In the genomic region with DNA sequence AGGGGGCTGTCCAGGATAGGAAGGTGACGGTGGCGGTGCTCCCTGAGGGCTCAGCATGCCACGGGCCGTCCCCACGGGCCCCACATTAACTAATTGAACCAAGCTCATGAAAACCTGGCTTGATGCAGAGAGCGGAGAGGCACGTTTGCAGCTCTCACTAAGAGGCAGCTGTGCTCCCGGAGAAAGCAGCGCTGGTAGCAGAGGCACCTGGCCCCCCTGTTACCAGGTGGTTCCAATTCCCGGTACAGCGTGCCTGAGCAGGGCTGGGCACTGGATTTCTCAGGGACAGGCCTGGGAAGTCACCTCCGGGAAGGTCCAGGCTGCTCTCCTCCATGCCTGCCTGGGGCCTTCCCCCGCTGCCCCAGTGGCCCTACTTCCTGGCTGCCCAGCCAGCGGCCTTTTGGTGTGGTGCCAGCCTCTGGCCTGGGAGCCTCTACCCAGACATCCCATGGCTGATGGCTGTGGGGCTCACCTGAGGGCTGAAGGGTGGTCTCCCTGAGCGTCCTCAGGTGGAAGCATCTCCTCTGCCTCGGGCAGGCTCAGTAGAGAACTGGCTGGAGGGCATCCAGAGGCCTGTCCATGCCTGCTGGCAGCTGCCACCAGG, we compare ENCODE assay signal across 9 cellular contexts. TPM values are rescaled to one million over a fixed set of nuclear protein-coding genes. Genes with fewer than 3 reads are reported as not detected.
A peak's percentile ranks its signal among the peaks of the same experiment; 100 is the strongest.
DNase-seq lines count a peak whose midpoint lies in the region; TF ChIP-seq lines count a peak whose summit lies in the region.
"Had no signal": no experiment of that assay in that cellular context is flagged by ENCODE, and none has a peak within 500 bp of the region (broad histone marks: within the 10 kb centered on the region; RNA-seq: fewer than 3 reads in every experiment).

No MANE protein-coding gene starts in this region.

- H3K9me3 ChIP-seq in breast epithelium (no peaks in the 10 kb centered on the region), adrenal gland (replicated peaks in 1 of 3) (no peaks in the 10 kb centered on the region), mononuclear cell (ENCODE audit: low read depth, low read length) (no peaks in the 10 kb centered on the region), vagina (no peaks in the 10 kb centered on the region)

- no peaks in the 10 kb centered on the region for H3K27me3 ChIP-seq in breast epithelium
- H3K27me3 ChIP-seq in adrenal gland = no peaks in the 10 kb centered on the region
- H3K27me3 ChIP-seq in mononuclear cell (ENCODE audit: insufficient read depth, low read length) = no peaks in the 10 kb centered on the region
- peaks cover 8% of the 10 kb centered on the region for H3K27me3 ChIP-seq in vagina

- H3K4me1 Mint-ChIP-seq in MCF 10A (ENCODE audit: insufficient read depth, unreplicated experiment) = no peaks in the 10 kb centered on the region

- no peaks in the 10 kb centered on the region for H3K9me3 Mint-ChIP-seq in MCF 10A (ENCODE audit: unreplicated experiment)

- no peaks in the 10 kb centered on the region for H3K36me3 Mint-ChIP-seq in MCF 10A (ENCODE audit: insufficient read depth, unreplicated experiment)

- DNase-seq in breast epithelium (ENCODE audit: low spot score in 2 of 2) (no peak), MCF 10A (ENCODE audit: unreplicated experiment) (no peak), adrenal gland (peak in 6 of 7 donors; percentile 56 to 75 (median 72)), vagina (ENCODE audit: extremely low spot score in 2 of 2) (no peak), SHP77 (lab: John Stamatoyannopoulos, UW) (no peak), erythroblast (lab: John Stamatoyannopoulos, UW) (no peak), OCI-M1 (lab: John Stamatoyannopoulos, UW) (no peak)
- DNase-seq: retina had no signal

- TF ChIP-seq CTCF in breast epithelium (IDR thresholded peaks at IDR 0.05) (no peak), MCF 10A (IDR thresholded peaks at IDR 0.05; ENCODE audit: unreplicated experiment) (no peak), adrenal gland (IDR thresholded peaks at IDR 0.05) (no peak), vagina (IDR thresholded peaks at IDR 0.05) (no peak)

- H3K4me3 ChIP-seq in breast epithelium = peak overlapping the region; percentile 37 to 73 (median 54)
- H3K4me3 ChIP-seq in adrenal gland = peak overlapping the region; percentile 34 to 88 (median 76)
- peak overlapping the region; percentile 49 for H3K4me3 ChIP-seq in mononuclear cell (ENCODE audit: low read length)
- peak overlapping the region; percentile 29 to 50 for H3K4me3 ChIP-seq in vagina

- H3K27ac ChIP-seq in breast epithelium = no peak overlapping the region
- peak overlapping the region; percentile 34 to 91 (median 73) for H3K27ac ChIP-seq in adrenal gland
- no peak overlapping the region for H3K27ac ChIP-seq in vagina

- POLR2A ChIA-PET in MCF 10A (lab: Yijun Ruan, JAX) = no interaction called here

- no peak for TF ChIP-seq POLR2A in breast epithelium (IDR thresholded peaks at IDR 0.05)
- TF ChIP-seq POLR2A in adrenal gland (IDR thresholded peaks at IDR 0.05) = no peak
- TF ChIP-seq POLR2A in vagina (IDR thresholded peaks at IDR 0.05) = no peak
- TF ChIP-seq POLR2A in erythroblast (IDR thresholded peaks at IDR 0.05; ENCODE audit: low read length) = no peak

- CTCF ChIA-PET in MCF 10A (lab: Yijun Ruan, JAX) = no interaction called here

- H3K4me1 ChIP-seq in breast epithelium (no peaks in the 10 kb centered on the region), adrenal gland (replicated peaks in 1 of 2) (peaks cover 41 to 42% of the 10 kb centered on the region in 2 donors), mononuclear cell (ENCODE audit: insufficient read depth, low read length) (peaks cover 38% of the 10 kb centered on the region), vagina (peaks cover 17% of the 10 kb centered on the region)

- WGBS in adrenal gland, 4 donors = 30 to 34% (median 31%) methylated on average over 5 to 16 of the region's 16 CpGs; no CpG with 5 or more reads in 1 of the 4 donors

- H3K36me3 ChIP-seq in breast epithelium (no peaks in the 10 kb centered on the region), adrenal gland (replicated peaks in 1 of 2) (no peaks in the 10 kb centered on the region), vagina (no peaks in the 10 kb centered on the region)

- intact Hi-C loops in breast epithelium (cut with DNase I; ENCODE audit: low total_unique reads) (no loop called here), MCF 10A (cut with micrococcal nuclease) (no loop called here), adrenal gland (cut with DNase I) (loop anchor here (5.0 kb wide), 2 partner anchors 36 to 81 kb away; no protein-coding TSS in a partner anchor), vagina (cut with DNase I) (no loop called here)

- no peak overlapping the region for H3K27ac Mint-ChIP-seq in MCF 10A (ENCODE audit: low read depth, unreplicated experiment)

- no peak overlapping the region for H3K4me3 Mint-ChIP-seq in MCF 10A (ENCODE audit: unreplicated experiment)

- peaks cover 26% of the 10 kb centered on the region for H3K27me3 Mint-ChIP-seq in MCF 10A (ENCODE audit: insufficient read depth, unreplicated experiment)

- BruUV-seq in MCF 10A (replicated peaks; lab: Mats Ljungman, UMichigan) = no TSS peak

RNA-seq across cellular contexts. Expression of gene KCNQ1, which starts 1.2 kb away (rescaled TPM):
- total RNA-seq in breast epithelium (1 to 10 TPM; 3.6 to 6.2 (median 5.1) TPM), MCF 10A (2022) (not detected in 2 replicates), adrenal gland (100 to 1,000 TPM; 305 to 447 (median 355) TPM), mononuclear cell (12.7 TPM), vagina (2.7 TPM)
- polyA plus RNA-seq in adrenal gland = 100 to 1,000 TPM; 158 to 231 (median 182) TPM

RNA-seq across cellular contexts. Expression of gene TRPM5, which starts 1.7 kb away (rescaled TPM):
- total RNA-seq in breast epithelium = not detected
- total RNA-seq in MCF 10A (2022) = not detected in 2 replicates
- 1 to 10 TPM in 3 of 8 donors, under 1 TPM in 5; 0.32 to 2.4 (median 0.83) TPM for total RNA-seq in adrenal gland
- 1 to 10 TPM in 2 of 3 donors, not detected in 1; 3.0 to 7.4 TPM for polyA plus RNA-seq in adrenal gland
- total RNA-seq in mononuclear cell = 0.10 TPM
- total RNA-seq in vagina = not detected

RNA-seq across cellular contexts. Expression of gene TSSC4, which starts 45.5 kb away (rescaled TPM):
- total RNA-seq in breast epithelium (10 to 100 TPM; 36.8 to 44.9 (median 37.2) TPM), MCF 10A (2022) (69.9 and 70.3 TPM in 2 replicates), adrenal gland (10 to 100 TPM; 28.7 to 53.6 (median 35.2) TPM), mononuclear cell (29.7 TPM), vagina (37.6 TPM)
- 10 to 100 TPM in 2 of 3 donors, 1 to 10 TPM in 1; 3.4 to 94.6 (median 69.6) TPM for polyA plus RNA-seq in adrenal gland

Comparison
In these comparisons a context has a peak if more than half of its experiments do, and no peak if none do; other contexts are left out.
1. DNase-seq: peak in adrenal gland (6 of 7); none in breast epithelium (0 of 2), MCF 10A (single experiment), vagina (0 of 2), SHP77 (0 of 2), erythroblast (0 of 2) and OCI-M1 (single experiment).
2. H3K27ac ChIP-seq: peak in adrenal gland (5 of 5); none in breast epithelium (0 of 2) and vagina (single experiment).
3. RNA of gene KCNQ1, which starts 1.2 kb away (total RNA-seq): 305 to 447 TPM in adrenal gland; 12.7 TPM in mononuclear cell (single experiment), 3.6 to 6.2 TPM in breast epithelium, 2.7 TPM in vagina (single experiment) and not detected in MCF 10A; every median in the first group is over 10 times any median in the second.
4. intact Hi-C loops: an anchor here in adrenal gland (5.0 kb wide); none called in breast epithelium, MCF 10A and vagina.
5. Peak in every context shown above with its lines, with median percentiles within 50 percentile points of each other: H3K4me3 ChIP-seq.